31 cellular contexts compared by ENCODE assay signal in the genomic region with DNA sequence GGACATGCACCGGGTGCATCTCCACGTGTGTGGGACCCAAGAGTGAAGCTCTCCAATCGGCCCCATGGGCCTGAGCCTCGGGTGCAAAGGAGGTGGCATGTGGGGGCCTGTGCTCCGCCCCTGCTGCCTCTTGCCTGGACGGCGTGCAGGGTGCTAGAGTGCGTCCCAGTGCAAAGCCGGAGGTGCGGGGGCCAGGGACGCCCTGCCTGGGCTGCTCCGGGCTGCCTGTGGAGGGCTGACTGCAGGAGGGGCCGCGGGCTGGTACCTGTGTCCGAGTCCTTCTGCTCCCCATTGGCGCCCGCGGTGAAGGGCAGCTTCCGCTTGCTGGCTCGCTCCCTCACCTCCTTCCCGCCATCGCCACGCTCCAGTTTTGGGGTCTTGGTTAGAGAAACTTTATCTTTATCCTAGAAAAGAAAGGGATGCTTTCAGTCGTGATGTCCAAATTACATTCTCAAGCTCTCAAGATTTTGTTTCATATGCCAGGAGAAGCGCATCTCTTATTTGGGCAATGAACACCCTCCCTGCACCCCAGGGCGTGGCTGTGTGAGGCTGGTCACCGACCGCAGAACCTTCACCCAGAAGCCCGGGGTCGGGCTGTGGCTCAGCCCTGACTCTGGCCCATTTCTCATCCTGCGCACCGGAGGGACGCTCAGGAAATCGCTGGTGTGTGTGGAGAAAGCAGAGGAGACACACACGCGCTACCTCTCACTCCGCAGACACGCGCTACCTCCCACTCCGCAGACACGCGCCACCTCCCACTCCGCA.
"Had no signal": no experiment of that assay in that cellular context is flagged by ENCODE, and none has a peak within 500 bp of the region (broad histone marks: within the 10 kb centered on the region; RNA-seq: fewer than 3 reads in every experiment).

No MANE protein-coding gene starts in this region.

- H3K4me1 Mint-ChIP-seq: mesothelial cell of epicardium had no signal

- H3K4me3 ChIP-seq: left lung, skin epidermis, uterus had no signal

- H3K4me3 Mint-ChIP-seq: activated CD4-positive, alpha-beta memory T cell treated with anti-CD3 and anti-CD28 coated beads for 36 hours; activated T-helper 17 cell treated with anti-CD3 and anti-CD28 coated beads, Interleukin-2, amount 50 U/mL, for 72 hours; endodermal cell; mesothelial cell of epicardium; naive B cell; neural crest cell; stimulated activated effector memory CD8-positive, alpha-beta T cell treated with anti-CD3 and anti-CD28 coated beads, Interleukin-12 subunit alpha, Interleukin-12 subunit beta, amount 100 ng/mL, for 72 hours; stimulated activated naive CD8-positive, alpha-beta T cell treated with anti-CD3 and anti-CD28 coated beads, Interleukin-15, amount 100 ng/mL, for 72 hours; T-helper 1 cell treated with Interleukin-12 subunit alpha and Interleukin-12 subunit beta and Interleukin-4 antibody, amounts not matched to agents 30 μg/mL and 1 μg/mL, for 36 hours; type B pancreatic cell had no signal

- H3K27ac ChIP-seq: brain microvascular endothelial cell, left lung, skin epidermis, uterus, VCaP had no signal

- H3K27ac Mint-ChIP-seq: activated CD4-positive, alpha-beta memory T cell treated with anti-CD3 and anti-CD28 coated beads for 36 hours; activated T-helper 17 cell treated with anti-CD3 and anti-CD28 coated beads, Interleukin-2, amount 50 U/mL, for 72 hours; endodermal cell; mesothelial cell of epicardium; T-helper 1 cell treated with Interleukin-12 subunit alpha and Interleukin-12 subunit beta and Interleukin-4 antibody, amounts not matched to agents 30 μg/mL and 1 μg/mL, for 36 hours had no signal

- ATAC-seq: activated T-helper 17 cell treated with anti-CD3 and anti-CD28 coated beads, Interleukin-2, amount 50 U/mL, for 72 hours; esophagus mucosa; left lung; sciatic nerve; stimulated activated effector memory CD8-positive, alpha-beta T cell treated with anti-CD3 and anti-CD28 coated beads, Interleukin-12 subunit alpha, Interleukin-12 subunit beta, amount 100 ng/mL, for 72 hours; stimulated activated naive CD8-positive, alpha-beta T cell treated with anti-CD3 and anti-CD28 coated beads, Interleukin-15, amount 100 ng/mL, for 72 hours had no signal

- DNase-seq: activated CD4-positive, alpha-beta memory T cell treated with anti-CD3 and anti-CD28 coated beads for 36 hours; activated CD4-positive, alpha-beta T cell treated with anti-CD3 and anti-CD28 coated beads for 48 hours; activated gamma-delta T cell treated with Interleukin-2 at 50 U/mL for 16 hours; activated naive CD4-positive, alpha-beta T cell treated with anti-CD3 and anti-CD28 coated beads, Interleukin-2, amount 50 U/mL, for 16 hours; activated T-cell treated with anti-CD3 and anti-CD28 coated beads for 4 hours; amniotic stem cell; brain microvascular endothelial cell; endodermal cell; foreskin fibroblast; head of caudate nucleus; kidney glomerular epithelial cell; mammary epithelial cell; naive B cell; occipital lobe; stimulated activated CD4-positive, alpha-beta T cell treated with anti-CD3 and anti-CD28 coated beads, Interleukin-4, amount 100 ng/mL, for 24 hours; stimulated activated naive CD8-positive, alpha-beta T cell treated with anti-CD3 and anti-CD28 coated beads, Interleukin-15, amount 100 ng/mL, for 72 hours; substantia nigra; SW 1271; T-helper 9 cell; uterus had no signal

- H3K27me3 ChIP-seq: brain microvascular endothelial cell, left lung, uterus had no signal

- H3K36me3 ChIP-seq: uterus had no signal

- H3K9me3 Mint-ChIP-seq: activated CD4-positive, alpha-beta memory T cell treated with anti-CD3 and anti-CD28 coated beads for 36 hours; activated T-helper 17 cell treated with anti-CD3 and anti-CD28 coated beads, Interleukin-2, amount 50 U/mL, for 72 hours; endodermal cell; mesothelial cell of epicardium; naive B cell; neural crest cell; stimulated activated effector memory CD8-positive, alpha-beta T cell treated with anti-CD3 and anti-CD28 coated beads, Interleukin-12 subunit alpha, Interleukin-12 subunit beta, amount 100 ng/mL, for 72 hours; stimulated activated naive CD8-positive, alpha-beta T cell treated with anti-CD3 and anti-CD28 coated beads, Interleukin-15, amount 100 ng/mL, for 72 hours; T-helper 1 cell treated with Interleukin-12 subunit alpha and Interleukin-12 subunit beta and Interleukin-4 antibody, amounts not matched to agents 30 μg/mL and 1 μg/mL, for 36 hours; type B pancreatic cell had no signal

- H3K9me3 ChIP-seq: left lung, uterus had no signal

- H3K27me3 Mint-ChIP-seq: activated CD4-positive, alpha-beta memory T cell treated with anti-CD3 and anti-CD28 coated beads for 36 hours; activated T-helper 17 cell treated with anti-CD3 and anti-CD28 coated beads, Interleukin-2, amount 50 U/mL, for 72 hours; naive B cell; stimulated activated naive CD8-positive, alpha-beta T cell treated with anti-CD3 and anti-CD28 coated beads, Interleukin-15, amount 100 ng/mL, for 72 hours; type B pancreatic cell had no signal
